In the genomic region with DNA sequence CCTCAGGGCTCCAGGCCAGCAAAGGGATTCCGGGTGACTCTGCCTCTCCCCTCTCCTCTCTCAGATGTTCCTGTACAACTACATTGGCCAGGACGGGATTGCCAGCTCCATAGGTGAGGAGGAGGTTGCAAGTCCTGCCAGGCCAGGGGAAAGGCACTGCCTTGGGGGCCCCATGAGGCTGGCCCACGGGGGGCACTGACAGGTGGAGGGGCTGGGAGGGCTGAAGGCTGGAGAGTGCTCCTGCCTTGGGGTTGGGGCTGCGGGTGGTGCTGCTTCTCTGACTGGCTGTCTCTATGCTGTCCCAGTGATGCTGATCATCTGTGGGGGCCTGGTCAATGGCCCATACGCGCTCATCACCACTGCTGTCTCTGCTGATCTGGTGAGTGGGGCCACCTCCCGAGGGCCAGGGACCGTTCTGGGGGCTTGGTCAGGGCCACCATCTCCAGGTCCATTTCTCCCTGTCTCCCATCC, we compare ENCODE assay signal across 17 cellular contexts.
"Had no signal": no experiment of that assay in that cellular context is flagged by ENCODE, and none has a peak within 500 bp of the region (broad histone marks: within the 10 kb centered on the region; RNA-seq: fewer than 3 reads in every experiment).

No MANE protein-coding gene starts in this region.

- H3K27me3 Mint-ChIP-seq: activated CD4-positive, alpha-beta T cell treated with anti-CD3 and anti-CD28 coated beads, Interleukin-2, amount 10 ng/mL, durations not matched to agents 24 days and 14 days; activated naive CD8-positive, alpha-beta T cell treated with anti-CD3 and anti-CD28 coated beads for 36 hours; stimulated activated naive CD8-positive, alpha-beta T cell treated with anti-CD3 and anti-CD28 coated beads, Interleukin-15, Interleukin-2, amounts not matched to agents 100 ng/mL and 50 ng/mL, for 24 hours had no signal

- H3K4me3 Mint-ChIP-seq: activated CD4-positive, alpha-beta T cell treated with anti-CD3 and anti-CD28 coated beads, Interleukin-2, amount 10 ng/mL, durations not matched to agents 24 days and 14 days; activated naive CD8-positive, alpha-beta T cell treated with anti-CD3 and anti-CD28 coated beads for 36 hours; activated T-cell treated with anti-CD3 and anti-CD28 coated beads, Interleukin-2, amount 50 U/mL, for 4 hours; nephron; stimulated activated naive CD8-positive, alpha-beta T cell treated with anti-CD3 and anti-CD28 coated beads, Interleukin-15, Interleukin-2, amounts not matched to agents 100 ng/mL and 50 ng/mL, for 24 hours; T-helper 1 cell treated with Interleukin-12 subunit alpha and Interleukin-12 subunit beta and Interleukin-4 antibody, amounts not matched to agents 30 μg/mL and 1 μg/mL, for 36 hours had no signal

- ATAC-seq: activated T-cell treated with anti-CD3 and anti-CD28 coated beads, Interleukin-2, amount 50 U/mL, for 4 hours; gastrocnemius medialis; heart left ventricle; left ventricle myocardium superior had no signal

- DNase-seq: activated CD4-positive, alpha-beta T cell treated with anti-CD3 and anti-CD28 coated beads, Interleukin-2, amount 10 ng/mL, durations not matched to agents 24 days and 14 days; activated naive CD4-positive, alpha-beta T cell; activated naive CD8-positive, alpha-beta T cell treated with anti-CD3 and anti-CD28 coated beads for 36 hours; activated T-cell treated with anti-CD3 and anti-CD28 coated beads, Interleukin-2, amount 50 U/mL, for 4 hours; esophagus squamous epithelium; gastrocnemius medialis; heart left ventricle; left ventricle myocardium superior; mammary epithelial cell; nucleus accumbens; stimulated activated CD4-positive, alpha-beta T cell treated with anti-CD3 and anti-CD28 coated beads, Interleukin-4, amount 100 ng/mL, for 1 hour; T1000; tibial artery had no signal

- H3K9me3 Mint-ChIP-seq: activated CD4-positive, alpha-beta T cell treated with anti-CD3 and anti-CD28 coated beads, Interleukin-2, amount 10 ng/mL, durations not matched to agents 24 days and 14 days; activated naive CD8-positive, alpha-beta T cell treated with anti-CD3 and anti-CD28 coated beads for 36 hours; activated T-cell treated with anti-CD3 and anti-CD28 coated beads, Interleukin-2, amount 50 U/mL, for 4 hours; activated T-helper 2 cell treated with anti-CD3 and anti-CD28 coated beads, Interferon-gamma antibody, Interleukin-2, Interleukin-4, amounts not matched to agents 10 μg/mL and 5 μg/mL and 100 μg/mL, durations not matched to agents 14 hours and 24 hours and 36 hours; nephron; stimulated activated naive CD8-positive, alpha-beta T cell treated with anti-CD3 and anti-CD28 coated beads, Interleukin-15, Interleukin-2, amounts not matched to agents 100 ng/mL and 50 ng/mL, for 24 hours; T-helper 1 cell treated with Interleukin-12 subunit alpha and Interleukin-12 subunit beta and Interleukin-4 antibody, amounts not matched to agents 30 μg/mL and 1 μg/mL, for 36 hours had no signal

- H3K4me1 Mint-ChIP-seq: activated CD4-positive, alpha-beta T cell treated with anti-CD3 and anti-CD28 coated beads, Interleukin-2, amount 10 ng/mL, durations not matched to agents 24 days and 14 days; activated naive CD8-positive, alpha-beta T cell treated with anti-CD3 and anti-CD28 coated beads for 36 hours; nephron had no signal

- H3K27ac Mint-ChIP-seq: activated CD4-positive, alpha-beta T cell treated with anti-CD3 and anti-CD28 coated beads, Interleukin-2, amount 10 ng/mL, durations not matched to agents 24 days and 14 days; activated naive CD8-positive, alpha-beta T cell treated with anti-CD3 and anti-CD28 coated beads for 36 hours; activated T-helper 2 cell treated with anti-CD3 and anti-CD28 coated beads, Interferon-gamma antibody, Interleukin-2, Interleukin-4, amounts not matched to agents 10 μg/mL and 5 μg/mL and 100 μg/mL, durations not matched to agents 14 hours and 24 hours and 36 hours; nephron; stimulated activated naive CD8-positive, alpha-beta T cell treated with anti-CD3 and anti-CD28 coated beads, Interleukin-15, Interleukin-2, amounts not matched to agents 100 ng/mL and 50 ng/mL, for 24 hours; T-helper 1 cell treated with Interleukin-12 subunit alpha and Interleukin-12 subunit beta and Interleukin-4 antibody, amounts not matched to agents 30 μg/mL and 1 μg/mL, for 36 hours had no signal

- H3K36me3 Mint-ChIP-seq: activated naive CD8-positive, alpha-beta T cell treated with anti-CD3 and anti-CD28 coated beads for 36 hours had no signal
